16 cellular contexts compared by ENCODE assay signal in the genomic region with DNA sequence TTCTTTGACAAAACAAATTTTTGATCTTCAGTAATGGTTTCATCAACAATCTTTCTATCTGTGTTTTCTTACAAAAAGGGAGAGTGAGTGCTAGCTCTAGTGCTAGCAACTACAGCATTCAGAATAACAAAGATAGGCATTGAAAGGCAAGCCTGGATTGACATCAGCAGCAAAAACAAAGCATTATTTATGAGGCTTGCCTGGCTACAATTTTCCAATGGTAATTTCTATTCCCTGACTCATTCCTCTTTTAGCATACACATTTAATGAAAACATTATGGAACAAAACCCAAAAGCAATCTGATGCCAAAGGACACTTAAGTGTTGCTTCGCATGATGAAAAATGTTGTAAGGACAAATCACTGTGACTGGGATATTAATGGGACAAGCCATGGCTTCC.
DNase-seq lines count a peak whose midpoint lies in the region; ATAC-seq, FAIRE-seq and TF ChIP-seq lines count a peak whose summit lies in the region.
"Had no signal": no experiment of that assay in that cellular context is flagged by ENCODE, and none has a peak within 500 bp of the region (broad histone marks: within the 10 kb centered on the region; RNA-seq: fewer than 3 reads in every experiment).

No MANE protein-coding gene starts in this region.

- H3K27ac ChIP-seq in GM23338 (ENCODE audit: low read depth), result peak overlapping the region; percentile 57
- H3K27ac ChIP-seq in neural cell (ENCODE audit: low read length), result no peak overlapping the region
- H3K27ac ChIP-seq: pancreas, RWPE1 had no signal

- H3K27me3 ChIP-seq in GM23338 (ENCODE audit: insufficient read depth) (no peaks in the 10 kb centered on the region), neural cell (ENCODE audit: insufficient read depth, low read depth, low read length) (no peaks in the 10 kb centered on the region), MG63 (no peaks in the 10 kb centered on the region)
- H3K27me3 ChIP-seq: pancreas had no signal

- no peak overlapping the region for H3K4me3 Mint-ChIP-seq in GM23338
- H3K4me3 Mint-ChIP-seq: activated naive CD8-positive, alpha-beta T cell treated with anti-CD3 and anti-CD28 coated beads for 36 hours; type B pancreatic cell had no signal

- no peaks in the 10 kb centered on the region for H3F3A ChIP-seq in GM23338 (replicated peaks; ENCODE audit: low read depth)
- no peaks in the 10 kb centered on the region for H3F3A ChIP-seq in neural cell (ENCODE audit: insufficient read depth, low read length, poor library complexity, severe bottlenecking)

- no peaks in the 10 kb centered on the region for H3K27me3 Mint-ChIP-seq in GM23338 (ENCODE audit: insufficient read depth, low read depth, poor library complexity)
- H3K27me3 Mint-ChIP-seq: activated naive CD8-positive, alpha-beta T cell treated with anti-CD3 and anti-CD28 coated beads for 36 hours; type B pancreatic cell had no signal

- H3K27ac Mint-ChIP-seq in GM23338, result peak overlapping the region; percentile 87; the same call in 1 of the 2 replicates
- H3K27ac Mint-ChIP-seq: activated naive CD8-positive, alpha-beta T cell treated with anti-CD3 and anti-CD28 coated beads for 36 hours; type B pancreatic cell had no signal

- DNase-seq in GM23338 (ENCODE audit: low spot score), result peak; percentile 48
- peak; percentile 90 for DNase-seq in NCI-H345 treated with DMSO at 0.1 percent for 48 hours (lab: John Stamatoyannopoulos, UW; ENCODE audit: unreplicated experiment)
- peak; percentile 88 for DNase-seq in fibroblast of gingiva (ENCODE audit: low read depth)
- DNase-seq in RCC 7860 (ENCODE audit: low spot score), result no peak
- DNase-seq in MG63, result no peak
- DNase-seq in NCI-H146 treated with DMSO at 0.1 percent for 48 hours (lab: John Stamatoyannopoulos, UW; ENCODE audit: unreplicated experiment), result no peak
- DNase-seq: activated CD4-positive, alpha-beta T cell treated with anti-CD3 and anti-CD28 coated beads for 1 hour; activated naive CD8-positive, alpha-beta T cell treated with anti-CD3 and anti-CD28 coated beads for 36 hours; cortex of kidney; islet precursor cell; pancreas; T-helper 2 cell had no signal

- H3K9me3 Mint-ChIP-seq in GM23338, result no peaks in the 10 kb centered on the region; the same call in 2 of the 3 replicates
- H3K9me3 Mint-ChIP-seq: activated naive CD8-positive, alpha-beta T cell treated with anti-CD3 and anti-CD28 coated beads for 36 hours; type B pancreatic cell had no signal

- H3K36me3 ChIP-seq in GM23338 (ENCODE audit: insufficient read depth), result no peaks in the 10 kb centered on the region
- H3K36me3 ChIP-seq in neural cell (ENCODE audit: insufficient read depth, low read length), result no peaks in the 10 kb centered on the region
- no peaks in the 10 kb centered on the region for H3K36me3 ChIP-seq in MG63
- H3K36me3 ChIP-seq: pancreas had no signal

- peaks cover 4% of the 10 kb centered on the region; the same call in 1 of the 3 replicates for H3K36me3 Mint-ChIP-seq in GM23338 (ENCODE audit: low read depth)
- H3K36me3 Mint-ChIP-seq: activated naive CD8-positive, alpha-beta T cell treated with anti-CD3 and anti-CD28 coated beads for 36 hours; type B pancreatic cell had no signal

- H3K4me1 ChIP-seq in GM23338 (ENCODE audit: insufficient read depth), result peaks cover 40% of the 10 kb centered on the region
- H3K4me1 ChIP-seq: pancreas had no signal

- TF ChIP-seq CTCF in GM23338 (conservative IDR thresholded peaks at IDR 0.05; ENCODE audit: low read depth in 2 of 2), result no peak
- TF ChIP-seq CTCF in neural cell (IDR thresholded peaks at IDR 0.05; ENCODE audit: poor library complexity, severe bottlenecking), result no peak

- H3K9me2 ChIP-seq in GM23338 (ENCODE audit: insufficient read depth), result peaks cover 3% of the 10 kb centered on the region; the same call in 1 of the 2 replicates
- no peaks in the 10 kb centered on the region for H3K9me2 ChIP-seq in neural cell (ENCODE audit: insufficient read depth, low read length)

- TF ChIP-seq EP300 in neural cell (conservative IDR thresholded peaks at IDR 0.05; ENCODE audit: poor library complexity, severe bottlenecking), result peak; percentile 36

- peaks cover 36% of the 10 kb centered on the region for H3K4me1 Mint-ChIP-seq in GM23338
- H3K4me1 Mint-ChIP-seq: activated naive CD8-positive, alpha-beta T cell treated with anti-CD3 and anti-CD28 coated beads for 36 hours had no signal

- H3K9me3 ChIP-seq in neural cell (ENCODE audit: low read length) (no peaks in the 10 kb centered on the region), MG63 (no peaks in the 10 kb centered on the region)
- H3K9me3 ChIP-seq: pancreas had no signal

- no peaks in the 10 kb centered on the region for H4K20me1 ChIP-seq in GM23338 (replicated peaks; ENCODE audit: insufficient read depth)
- H4K20me1 ChIP-seq in neural cell (ENCODE audit: insufficient read depth), result no peaks in the 10 kb centered on the region

- H2AFZ ChIP-seq in GM23338 (no peak overlapping the region), neural cell (ENCODE audit: low read depth, low read length) (no peak overlapping the region)

- no peak overlapping the region for H3K9ac ChIP-seq in neural cell (ENCODE audit: low read length)

- H3K4me3 ChIP-seq in GM23338 (no peak overlapping the region), neural cell (ENCODE audit: low read length) (no peak overlapping the region), MG63 (no peak overlapping the region)
- H3K4me3 ChIP-seq: pancreas had no signal

- H3K79me2 ChIP-seq in GM23338 (replicated peaks; ENCODE audit: insufficient read depth) (no peaks in the 10 kb centered on the region), neural cell (replicated peaks; ENCODE audit: insufficient read depth, low read length) (no peaks in the 10 kb centered on the region)

- H3K4me2 ChIP-seq in GM23338 (peak overlapping the region; percentile 50), neural cell (ENCODE audit: low read length) (no peak overlapping the region)

- no peak for FAIRE-seq in RCC 7860 (lab: Jason Lieb, UNC)
- FAIRE-seq: pancreas had no signal

- TF ChIP-seq RAD21 in neural cell (conservative IDR thresholded peaks at IDR 0.05), result no peak

- peak; percentile 72 for ATAC-seq in GM23338
- no peak for ATAC-seq in GM21390 (IDR thresholded peaks at IDR 0.05; ENCODE audit: unreplicated experiment)
- ATAC-seq: pancreas had no signal

TF ChIP-seq in GM23338, 12 proteins besides CTCF, POLR2A, EP300 and RAD21:
- TF ChIP-seq STAT1 (IDR thresholded peaks at IDR 0.05; ENCODE audit: unreplicated experiment) (no peak), NANOG (IDR thresholded peaks at IDR 0.05; ENCODE audit: borderline replicate concordance) (peak; percentile 52; the same call in 1 of the 2 replicates)

TF ChIP-seq in neural cell, 6 proteins besides CTCF, POLR2A, EP300 and RAD21:
- TF ChIP-seq SMC3 (conservative IDR thresholded peaks at IDR 0.05; ENCODE audit: poor library complexity) (no peak), POLR2AphosphoS5 (IDR thresholded peaks at IDR 0.05) (peak; percentile 23), EZH2 (IDR thresholded peaks at IDR 0.05; ENCODE audit: borderline replicate concordance, insufficient read depth, low read length, poor library complexity, severe bottlenecking) (no peak), TAF1 (IDR thresholded peaks at IDR 0.05; ENCODE audit: low read depth) (no peak), MXI1 (conservative IDR thresholded peaks at IDR 0.05; ENCODE audit: poor library complexity, severe bottlenecking) (no peak)
- TF ChIP-seq, protein P1, sequence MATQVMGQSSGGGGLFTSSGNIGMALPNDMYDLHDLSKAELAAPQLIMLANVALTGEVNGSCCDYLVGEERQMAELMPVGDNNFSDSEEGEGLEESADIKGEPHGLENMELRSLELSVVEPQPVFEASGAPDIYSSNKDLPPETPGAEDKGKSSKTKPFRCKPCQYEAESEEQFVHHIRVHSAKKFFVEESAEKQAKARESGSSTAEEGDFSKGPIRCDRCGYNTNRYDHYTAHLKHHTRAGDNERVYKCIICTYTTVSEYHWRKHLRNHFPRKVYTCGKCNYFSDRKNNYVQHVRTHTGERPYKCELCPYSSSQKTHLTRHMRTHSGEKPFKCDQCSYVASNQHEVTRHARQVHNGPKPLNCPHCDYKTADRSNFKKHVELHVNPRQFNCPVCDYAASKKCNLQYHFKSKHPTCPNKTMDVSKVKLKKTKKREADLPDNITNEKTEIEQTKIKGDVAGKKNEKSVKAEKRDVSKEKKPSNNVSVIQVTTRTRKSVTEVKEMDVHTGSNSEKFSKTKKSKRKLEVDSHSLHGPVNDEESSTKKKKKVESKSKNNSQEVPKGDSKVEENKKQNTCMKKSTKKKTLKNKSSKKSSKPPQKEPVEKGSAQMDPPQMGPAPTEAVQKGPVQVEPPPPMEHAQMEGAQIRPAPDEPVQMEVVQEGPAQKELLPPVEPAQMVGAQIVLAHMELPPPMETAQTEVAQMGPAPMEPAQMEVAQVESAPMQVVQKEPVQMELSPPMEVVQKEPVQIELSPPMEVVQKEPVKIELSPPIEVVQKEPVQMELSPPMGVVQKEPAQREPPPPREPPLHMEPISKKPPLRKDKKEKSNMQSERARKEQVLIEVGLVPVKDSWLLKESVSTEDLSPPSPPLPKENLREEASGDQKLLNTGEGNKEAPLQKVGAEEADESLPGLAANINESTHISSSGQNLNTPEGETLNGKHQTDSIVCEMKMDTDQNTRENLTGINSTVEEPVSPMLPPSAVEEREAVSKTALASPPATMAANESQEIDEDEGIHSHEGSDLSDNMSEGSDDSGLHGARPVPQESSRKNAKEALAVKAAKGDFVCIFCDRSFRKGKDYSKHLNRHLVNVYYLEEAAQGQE (IDR thresholded peaks at IDR 0.05; ENCODE audit: borderline replicate concordance), result peak; percentile 54

Comparison
In these comparisons a context has a peak if more than half of its experiments do, and no peak if none do; other contexts are left out.
1. DNase-seq: peak in GM23338 (single experiment), NCI-H345 treated with DMSO at 0.1 percent for 48 hours (single experiment) and fibroblast of gingiva (single experiment); none in RCC 7860 (single experiment), MG63 (single experiment) and NCI-H146 treated with DMSO at 0.1 percent for 48 hours (single experiment).